ENCODE assay signal across 34 cellular contexts in genomic region chr19:49126575-49126974, GRCh38. TPM values are rescaled to one million over a fixed set of nuclear protein-coding genes. Genes with fewer than 3 reads are reported as not detected.
"Had no signal": no experiment of that assay in that cellular context is flagged by ENCODE, and none has a peak within 500 bp of the region (broad histone marks: within the 10 kb centered on the region; RNA-seq: fewer than 3 reads in every experiment).

No MANE protein-coding gene starts in this region.

- H3K4me2 ChIP-seq: smooth muscle cell had no signal

- DNase-seq: dermis blood vessel endothelial cell; effector memory CD4-positive, alpha-beta T cell; foreskin keratinocyte; heart left ventricle; left cardiac atrium; left lung; mammary epithelial cell; naive thymus-derived CD8-positive, alpha-beta T cell; nephron progenitor cell; pancreas; stimulated activated CD4-positive, alpha-beta T cell treated with anti-CD3 and anti-CD28 coated beads, Interleukin-12 subunit alpha, Interleukin-12 subunit beta, amount 100 ng/mL, for 4 hours; stimulated activated CD4-positive, alpha-beta T cell treated with anti-CD3 and anti-CD28 coated beads, Interleukin-1b, Interleukin-23, amount 100 ng/mL, for 48 hours; stimulated activated CD4-positive, alpha-beta T cell treated with anti-CD3 and anti-CD28 coated beads, Interleukin-4, amount 100 ng/mL, for 1 hour; stimulated activated CD8-positive, alpha-beta memory T cell treated with anti-CD3 and anti-CD28 coated beads, Interleukin-4, amount 100 ng/mL, for 48 hours; stimulated activated naive CD4-positive, alpha-beta T cell treated with Interleukin-2 at 50 U/mL for 16 hours; stomach; testis; tibial artery; upper lobe of left lung had no signal

- H2AFZ ChIP-seq: hepatocyte had no signal

- FAIRE-seq: endothelial cell of umbilical vein, pancreas, urothelium cell line had no signal

- H3K27me3 ChIP-seq: esophagus muscularis mucosa, foreskin keratinocyte, gastroesophageal sphincter, heart left ventricle, hepatocyte, pancreas, stomach, testis, tibial artery, upper lobe of left lung had no signal

- H3K79me2 ChIP-seq: hepatocyte had no signal

- H3K4me3 ChIP-seq: coronary artery, esophagus muscularis mucosa, gastroesophageal sphincter, heart left ventricle, hepatocyte, left lung, pancreas, smooth muscle cell, stomach, testis, tibial artery, upper lobe of left lung had no signal

- H3K4me1 ChIP-seq: foreskin keratinocyte had no signal

- H3K9me3 ChIP-seq: esophagus muscularis mucosa, gastroesophageal sphincter, heart left ventricle, left lung, neutrophil, pancreas, stomach, testis, tibial artery, upper lobe of left lung had no signal

- H3K27ac Mint-ChIP-seq: naive thymus-derived CD8-positive, alpha-beta T cell; nephron progenitor cell had no signal

- H3K36me3 ChIP-seq: esophagus muscularis mucosa, gastroesophageal sphincter, heart left ventricle, left lung, neutrophil, pancreas, stomach, tibial artery, upper lobe of left lung had no signal

- H3K9me3 Mint-ChIP-seq: naive thymus-derived CD8-positive, alpha-beta T cell; nephron progenitor cell had no signal

- H3K27ac ChIP-seq: coronary artery, esophagus muscularis mucosa, foreskin keratinocyte, gastroesophageal sphincter, heart left ventricle, hepatocyte, left lung, neutrophil, pancreas, stomach, testis, tibial artery, upper lobe of left lung had no signal

- H3K4me3 Mint-ChIP-seq: nephron progenitor cell had no signal

- ATAC-seq: foreskin keratinocyte; gastroesophageal sphincter; heart left ventricle; left cardiac atrium; left lung; naive thymus-derived CD8-positive, alpha-beta T cell; pancreas; sciatic nerve had no signal

- H3K36me3 Mint-ChIP-seq: naive thymus-derived CD8-positive, alpha-beta T cell had no signal

RNA-seq across cellular contexts. Expression of gene C19orf73, which starts 7.6 kb away (rescaled TPM):
- total RNA-seq: endothelial cell of umbilical vein, mesenteric fat pad, myocyte, stomach had no signal

RNA-seq across cellular contexts. Expression of gene HRC, which starts 28.6 kb away (rescaled TPM):
- total RNA-seq: dermis blood vessel endothelial cell; endothelial cell of umbilical vein; epithelial cell of proximal tubule; fibroblast of lung; foreskin keratinocyte; kidney epithelial cell; mammary epithelial cell; naive thymus-derived CD8-positive, alpha-beta T cell; pulmonary artery endothelial cell had no signal
- polyA plus RNA-seq: endothelial cell of umbilical vein; foreskin keratinocyte; mammary epithelial cell; naive thymus-derived CD8-positive, alpha-beta T cell had no signal

RNA-seq across cellular contexts. Expression of gene TRPM4, which starts 31.0 kb away (rescaled TPM):
- total RNA-seq: naive thymus-derived CD8-positive, alpha-beta T cell had no signal
- polyA plus RNA-seq: naive thymus-derived CD8-positive, alpha-beta T cell had no signal
